In the genomic region with DNA sequence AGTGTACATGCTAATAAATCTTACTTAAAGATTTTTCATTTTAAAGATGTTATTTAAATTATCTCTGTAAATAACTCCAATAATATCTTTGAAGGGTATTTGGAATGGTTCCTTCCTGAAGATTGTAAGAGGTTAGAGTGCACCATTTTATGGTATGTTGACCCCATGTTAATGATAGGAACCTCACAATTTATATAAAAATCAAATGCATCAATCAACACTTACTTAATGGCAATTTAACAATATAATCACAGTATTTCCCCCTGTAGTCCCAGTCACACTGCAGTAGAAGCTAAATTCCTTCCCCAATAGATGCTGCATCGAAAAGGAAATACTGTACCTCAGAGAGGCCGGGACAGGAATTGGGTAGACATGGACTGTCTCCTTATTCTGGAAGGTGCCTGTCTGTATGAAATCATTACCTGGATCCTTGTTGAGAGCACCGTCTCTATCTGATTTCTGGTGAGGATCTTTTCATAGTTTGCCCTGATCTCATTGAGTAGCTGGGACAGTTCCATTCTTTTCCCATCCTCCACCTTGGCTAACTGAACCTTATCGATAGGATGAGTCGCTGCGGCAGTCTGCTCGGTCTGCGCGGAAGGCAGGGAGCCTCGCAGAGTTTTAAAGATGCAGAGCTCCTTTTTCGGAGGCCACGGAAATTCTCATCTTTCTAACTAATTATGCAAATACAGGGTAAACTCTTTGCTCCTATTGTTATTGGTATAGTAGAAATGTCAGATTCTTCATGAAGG, we compare ENCODE assay signal across 12 cellular contexts. TPM values are rescaled to one million over a fixed set of nuclear protein-coding genes. Genes with fewer than 3 reads are reported as not detected.
DNase-seq lines count a peak whose midpoint lies in the region; FAIRE-seq and TF ChIP-seq lines count a peak whose summit lies in the region.
"Had no signal": no experiment of that assay in that cellular context is flagged by ENCODE, and none has a peak within 500 bp of the region (broad histone marks: within the 10 kb centered on the region; RNA-seq: fewer than 3 reads in every experiment).

A gene (minus strand): TSS at position 596 of the 752 bp plus-strand sequence. CDS start 78 bp downstream, at position 518.

- no peak for TF ChIP-seq POLR2A in ovary (IDR thresholded peaks at IDR 0.05)

- FAIRE-seq in small intestine (lab: Jason Lieb, UNC): no peak
- FAIRE-seq: A204.1 had no signal

- peak within 1 kb of the TSS in 1 of 2 donors; percentile 70 for H3K9ac ChIP-seq in liver (ENCODE audit: low read depth in 1 of 2, low read length in 2 of 2)

- peak; percentile 7 for DNase-seq in NCI-H748 (lab: John Stamatoyannopoulos, UW; ENCODE audit: unreplicated experiment)
- DNase-seq in NCI-H748 treated with DMSO at 0.1 percent for 48 hours (lab: John Stamatoyannopoulos, UW): no peak
- DNase-seq in brain microvascular endothelial cell: no peak
- DNase-seq in small intestine: peak; percentile 43
- no peak for DNase-seq in NOMO-1 treated with dmso at 0.1 percent for 144 hours (lab: John Stamatoyannopoulos, UW; ENCODE audit: unreplicated experiment)
- DNase-seq in ovary: no peak
- no peak for DNase-seq in A673 (ENCODE audit: low spot score)
- DNase-seq: activated CD4-positive, CD25-positive, alpha-beta regulatory T cell treated with anti-CD3 and anti-CD28 coated beads, Interleukin-2, amount 50 U/mL, for 72 hours; colonic mucosa had no signal

- H3K36me3 ChIP-seq in brain microvascular endothelial cell (replicated peaks): no peaks in the 10 kb centered on the region
- H3K36me3 ChIP-seq in liver (ENCODE audit: control insufficient read depth in 4 of 4, insufficient read depth in 3 of 4, low read depth in 1 of 4, low read length in 3 of 4): peaks cover 0 to 3% (median 0%) of the 10 kb centered on the region in 4 donors
- no peaks in the 10 kb centered on the region for H3K36me3 ChIP-seq in small intestine (ENCODE audit: control insufficient read depth in 2 of 2, insufficient read depth in 2 of 2, low read length in 2 of 2)
- no peaks in the 10 kb centered on the region for H3K36me3 ChIP-seq in ovary
- H3K36me3 ChIP-seq in A673 (ENCODE audit: insufficient read depth, low read length, poor library complexity, severe bottlenecking): no peaks in the 10 kb centered on the region
- H3K36me3 ChIP-seq: colonic mucosa had no signal

- POLR2A ChIA-PET in A673 (lab: Charles Lee; ENCODE audit: low non-redundant PET): no interaction called here

- in situ Hi-C loops in brain microvascular endothelial cell (cut with HindIII; ENCODE audit: low pct_ligation_motif_present, low sequenced_read_pairs): no loop called here

- H3K9me3 ChIP-seq in liver (ENCODE audit: control insufficient read depth in 4 of 4, low read length in 3 of 4) (no peaks in the 10 kb centered on the region), small intestine (ENCODE audit: control insufficient read depth, low read depth) (no peaks in the 10 kb centered on the region), ovary (no peaks in the 10 kb centered on the region), A673 (ENCODE audit: low read depth, low read length, poor library complexity, severe bottlenecking) (no peaks in the 10 kb centered on the region)
- H3K9me3 ChIP-seq: colonic mucosa had no signal

- no peak for TF ChIP-seq EP300 in ovary (IDR thresholded peaks at IDR 0.05)

- H3K4me1 ChIP-seq in liver (ENCODE audit: control insufficient read depth in 4 of 4, insufficient read depth in 4 of 4, low read length in 3 of 4) (peaks cover 0 to 28% (median 20%) of the 10 kb centered on the region in 4 donors), small intestine (ENCODE audit: control insufficient read depth in 2 of 2, insufficient read depth in 1 of 2, low read depth in 1 of 2, low read length in 1 of 2) (peaks cover 0 to 4% of the 10 kb centered on the region in 2 donors), ovary (ENCODE audit: insufficient read depth) (no peaks in the 10 kb centered on the region), A673 (ENCODE audit: insufficient read depth, low read length, poor library complexity, severe bottlenecking) (no peaks in the 10 kb centered on the region)
- H3K4me1 ChIP-seq: colonic mucosa had no signal

- peak within 1 kb of the TSS; percentile 13 for H3K4me3 ChIP-seq in brain microvascular endothelial cell (ENCODE audit: low read depth, low read length)
- peak within 1 kb of the TSS; percentile 55 to 83 (median 79) for H3K4me3 ChIP-seq in liver (ENCODE audit: low read depth in 1 of 3, low read length in 3 of 3)
- H3K4me3 ChIP-seq in small intestine (ENCODE audit: low read depth in 1 of 2, low read length in 2 of 2): peak within 1 kb of the TSS in 1 of 2 donors; percentile 14
- H3K4me3 ChIP-seq in ovary: no peak within 1 kb of the TSS
- H3K4me3 ChIP-seq in A673 (ENCODE audit: low read depth, low read length, poor library complexity, severe bottlenecking): no peak within 1 kb of the TSS
- H3K4me3 ChIP-seq: colonic mucosa had no signal

- 5% methylated on average over 12 of the region's 12 CpGs for WGBS in liver
- 6 to 9% (median 7%) methylated on average over 12 of the region's 12 CpGs for WGBS in small intestine, 3 donors
- WGBS in ovary, 3 donors: 3 to 6% (median 5%) methylated on average over 12 of the region's 12 CpGs

- TF ChIP-seq CTCF in brain microvascular endothelial cell (IDR thresholded peaks at IDR 0.05; ENCODE audit: low read depth, low read length, missing control alignments): no peak
- TF ChIP-seq CTCF in liver (IDR thresholded peaks at IDR 0.05; ENCODE audit: low read depth, low read length, missing input control): no peak
- TF ChIP-seq CTCF in ovary (IDR thresholded peaks at IDR 0.05): no peak
- TF ChIP-seq CTCF in A673 (conservative IDR thresholded peaks at IDR 0.05; ENCODE audit: low read depth, low read length): no peak

- peak in 1 of 2 donors; percentile 47 for TF ChIP-seq RAD21 in liver (IDR thresholded peaks at IDR 0.05)

- CTCF ChIA-PET in A673 (lab: Charles Lee): no interaction called here

- no TSS peak for BruUV-seq in A673 (replicated peaks; lab: Mats Ljungman, UMichigan)

- intact Hi-C loops in ovary (cut with DNase I): no loop called here
- intact Hi-C loops in A673 (cut with micrococcal nuclease; ENCODE audit: unreplicated experiment): no loop called here

- H3K27me3 ChIP-seq in brain microvascular endothelial cell (replicated peaks) (peaks cover 19% of the 10 kb centered on the region), liver (ENCODE audit: control insufficient read depth in 4 of 4, insufficient read depth in 4 of 4, low read length in 3 of 4) (no peaks in the 10 kb centered on the region), small intestine (ENCODE audit: control insufficient read depth in 2 of 2, insufficient read depth in 2 of 2, low read length in 2 of 2) (no peaks in the 10 kb centered on the region), ovary (no peaks in the 10 kb centered on the region), A673 (replicated peaks; ENCODE audit: insufficient read depth, low read depth, low read length, poor library complexity) (no peaks in the 10 kb centered on the region)

- H3K27ac ChIP-seq in brain microvascular endothelial cell (no peak within 1 kb of the TSS), liver (ENCODE audit: low read depth in 1 of 2, low read length in 2 of 2) (peak within 1 kb of the TSS in 1 of 2 donors; percentile 27), small intestine (ENCODE audit: low read depth in 1 of 2, low read length in 1 of 2) (peak within 1 kb of the TSS in 1 of 2 donors; percentile 59), ovary (no peak within 1 kb of the TSS), A673 (ENCODE audit: low read depth, low read length, poor library complexity, severe bottlenecking) (no peak within 1 kb of the TSS)
- H3K27ac ChIP-seq: colonic mucosa had no signal

TF ChIP-seq in liver, 16 proteins besides CTCF, POLR2A, EP300 and RAD21 (continues in another document):
- TF ChIP-seq SP1 (IDR thresholded peaks at IDR 0.05) (no peak), TAF1 (conservative IDR thresholded peaks at IDR 0.05) (no peak), FOXA2 (IDR thresholded peaks at IDR 0.05) (no peak), JUND (IDR thresholded peaks at IDR 0.05) (no peak), GABPA (IDR thresholded peaks at IDR 0.05 in 1 of 2, conservative IDR thresholded peaks at IDR 0.05 in 1 of 2) (no peak), HNF4A (conservative IDR thresholded peaks at IDR 0.05) (peak; percentile 29 to 31), RXRA (IDR thresholded peaks at IDR 0.05) (peak in 1 of 2 donors; percentile 10), YY1 (IDR thresholded peaks at IDR 0.05) (peak; percentile 45)
- TF ChIP-seq, protein P1, sequence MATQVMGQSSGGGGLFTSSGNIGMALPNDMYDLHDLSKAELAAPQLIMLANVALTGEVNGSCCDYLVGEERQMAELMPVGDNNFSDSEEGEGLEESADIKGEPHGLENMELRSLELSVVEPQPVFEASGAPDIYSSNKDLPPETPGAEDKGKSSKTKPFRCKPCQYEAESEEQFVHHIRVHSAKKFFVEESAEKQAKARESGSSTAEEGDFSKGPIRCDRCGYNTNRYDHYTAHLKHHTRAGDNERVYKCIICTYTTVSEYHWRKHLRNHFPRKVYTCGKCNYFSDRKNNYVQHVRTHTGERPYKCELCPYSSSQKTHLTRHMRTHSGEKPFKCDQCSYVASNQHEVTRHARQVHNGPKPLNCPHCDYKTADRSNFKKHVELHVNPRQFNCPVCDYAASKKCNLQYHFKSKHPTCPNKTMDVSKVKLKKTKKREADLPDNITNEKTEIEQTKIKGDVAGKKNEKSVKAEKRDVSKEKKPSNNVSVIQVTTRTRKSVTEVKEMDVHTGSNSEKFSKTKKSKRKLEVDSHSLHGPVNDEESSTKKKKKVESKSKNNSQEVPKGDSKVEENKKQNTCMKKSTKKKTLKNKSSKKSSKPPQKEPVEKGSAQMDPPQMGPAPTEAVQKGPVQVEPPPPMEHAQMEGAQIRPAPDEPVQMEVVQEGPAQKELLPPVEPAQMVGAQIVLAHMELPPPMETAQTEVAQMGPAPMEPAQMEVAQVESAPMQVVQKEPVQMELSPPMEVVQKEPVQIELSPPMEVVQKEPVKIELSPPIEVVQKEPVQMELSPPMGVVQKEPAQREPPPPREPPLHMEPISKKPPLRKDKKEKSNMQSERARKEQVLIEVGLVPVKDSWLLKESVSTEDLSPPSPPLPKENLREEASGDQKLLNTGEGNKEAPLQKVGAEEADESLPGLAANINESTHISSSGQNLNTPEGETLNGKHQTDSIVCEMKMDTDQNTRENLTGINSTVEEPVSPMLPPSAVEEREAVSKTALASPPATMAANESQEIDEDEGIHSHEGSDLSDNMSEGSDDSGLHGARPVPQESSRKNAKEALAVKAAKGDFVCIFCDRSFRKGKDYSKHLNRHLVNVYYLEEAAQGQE (IDR thresholded peaks at IDR 0.05): no peak
- TF ChIP-seq, protein P2, sequence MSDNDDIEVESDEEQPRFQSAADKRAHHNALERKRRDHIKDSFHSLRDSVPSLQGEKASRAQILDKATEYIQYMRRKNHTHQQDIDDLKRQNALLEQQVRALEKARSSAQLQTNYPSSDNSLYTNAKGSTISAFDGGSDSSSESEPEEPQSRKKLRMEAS (IDR thresholded peaks at IDR 0.05): peak; percentile 61

RNA-seq across cellular contexts. Expression of the gene that starts here (rescaled TPM):
- total RNA-seq in liver (1 to 10 TPM; 2.7 to 5.6 TPM), ovary (under 1 TPM in 4 of 7 donors, not detected in 3; 0.20 to 0.57 (median 0.39) TPM), A673 (2021) (not detected in 2 replicates)
- polyA plus RNA-seq in liver (1 to 10 TPM; 1.9 to 3.1 TPM), small intestine (1 to 10 TPM; 1.2 to 5.1 (median 3.6) TPM), ovary (1 to 10 TPM in 1 of 2 donors, under 1 TPM in 1; 0.10 to 1.6 TPM)
- total RNA-seq: lung microvascular endothelial cell had no signal

Comparison
In these comparisons a context has a peak if more than half of its experiments do, and no peak if none do; other contexts are left out.
1. DNase-seq: peak in NCI-H748 (single experiment) and small intestine (single experiment); none in NCI-H748 treated with DMSO at 0.1 percent for 48 hours (single experiment), brain microvascular endothelial cell (single experiment), NOMO-1 treated with dmso at 0.1 percent for 144 hours (single experiment), ovary (0 of 5) and A673 (single experiment).
2. H3K4me3 ChIP-seq: peak in brain microvascular endothelial cell (single experiment) and liver (3 of 3); none in ovary (single experiment) and A673 (single experiment).